9 cellular contexts compared by ENCODE assay signal in the genomic region with DNA sequence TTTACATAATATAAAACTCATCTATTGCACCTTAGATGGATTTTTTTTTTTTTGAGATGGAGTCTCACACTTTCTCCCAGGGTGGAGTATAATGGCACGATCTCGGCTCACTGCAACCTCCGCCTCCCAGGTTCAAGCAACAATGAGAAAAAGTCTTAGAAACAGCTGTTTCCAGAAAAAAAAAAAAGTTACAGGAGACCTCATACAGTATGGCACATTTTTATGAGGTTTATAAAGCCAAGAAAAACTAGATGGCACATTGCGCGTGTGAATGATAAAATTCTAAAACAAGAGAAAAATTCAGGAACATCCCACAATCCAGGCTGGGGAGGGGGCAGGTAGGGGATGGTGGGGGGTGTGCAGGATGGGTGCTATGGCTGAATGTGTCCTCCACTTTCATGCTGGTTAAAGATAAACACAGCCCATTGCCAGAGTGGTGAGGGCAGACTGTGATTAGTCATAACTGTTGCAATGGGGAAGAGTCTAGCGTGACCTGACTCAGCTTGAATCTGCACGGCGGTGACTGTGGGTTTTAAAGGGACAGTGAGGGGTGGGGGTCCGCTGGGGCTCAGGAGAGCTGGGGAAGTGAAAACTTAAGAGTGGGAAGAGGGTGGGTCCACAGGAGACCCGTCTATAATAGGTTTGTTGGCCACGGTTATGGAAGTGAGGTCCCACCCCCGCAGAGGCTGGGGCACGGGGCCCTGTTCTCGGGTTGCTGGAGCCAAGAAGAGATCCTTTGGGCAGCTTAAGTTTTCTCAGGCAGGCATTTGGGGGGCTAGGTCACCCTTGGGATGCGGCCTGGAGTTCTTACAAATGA. TPM values are rescaled to one million over a fixed set of nuclear protein-coding genes. Genes with fewer than 3 reads are reported as not detected.
DNase-seq lines count a peak whose midpoint lies in the region; ATAC-seq and TF ChIP-seq lines count a peak whose summit lies in the region.
"Had no signal": no experiment of that assay in that cellular context is flagged by ENCODE, and none has a peak within 500 bp of the region (broad histone marks: within the 10 kb centered on the region; RNA-seq: fewer than 3 reads in every experiment).

No MANE protein-coding gene starts in this region.

- DNase-seq in left ventricle myocardium superior = no peak
- DNase-seq in right atrium auricular region (ENCODE audit: low spot score) = no peak
- peak; percentile 73 for DNase-seq in HFF-Myc (ENCODE audit: extremely low read depth, low read depth)
- DNase-seq in M059J (ENCODE audit: low read depth) = peak; percentile 85
- DNase-seq in amniotic epithelial cell (ENCODE audit: low read depth) = peak; percentile 89
- no peak for DNase-seq in nephron progenitor cell
- DNase-seq in hippocampal formation (lab: John Stamatoyannopoulos, UW) = no peak
- no peak for DNase-seq in NCI-H1092 treated with DMSO at 0.1 percent for 48 hours (lab: John Stamatoyannopoulos, UW)

- no peaks in the 10 kb centered on the region for H3K9me3 ChIP-seq in right atrium auricular region

- H3K27ac Mint-ChIP-seq in nephron progenitor cell = peak overlapping the region; percentile 52

- peak; percentile 35 for ATAC-seq in left ventricle myocardium superior

- H3K9me3 Mint-ChIP-seq in nephron progenitor cell = peaks cover 12% of the 10 kb centered on the region
- H3K9me3 Mint-ChIP-seq: central memory CD8-positive, alpha-beta T cell had no signal

- intact Hi-C loops in left ventricle myocardium superior (cut with micrococcal nuclease) = no loop called here

- no peaks in the 10 kb centered on the region for H3K4me1 ChIP-seq in right atrium auricular region

- H3K4me3 ChIP-seq in right atrium auricular region = no peak overlapping the region
- H3K4me3 ChIP-seq in HFF-Myc (replicated peaks; ENCODE audit: low read depth, low read length) = no peak overlapping the region

- peaks cover 21% of the 10 kb centered on the region for H3K36me3 Mint-ChIP-seq in nephron progenitor cell (ENCODE audit: low read depth)

- no peak for TF ChIP-seq CTCF in right atrium auricular region (IDR thresholded peaks at IDR 0.05)
- TF ChIP-seq CTCF in HFF-Myc (IDR thresholded peaks at IDR 0.05; ENCODE audit: low read depth, low read length, missing control alignments) = no peak
- TF ChIP-seq CTCF in nephron progenitor cell (IDR thresholded peaks at IDR 0.05) = no peak

- H3K36me3 ChIP-seq in right atrium auricular region = no peaks in the 10 kb centered on the region

- peaks cover 7% of the 10 kb centered on the region for H3K4me1 Mint-ChIP-seq in nephron progenitor cell

- peaks cover 10% of the 10 kb centered on the region for H3K27me3 Mint-ChIP-seq in nephron progenitor cell (ENCODE audit: low read depth, poor library complexity)
- H3K27me3 Mint-ChIP-seq: central memory CD8-positive, alpha-beta T cell had no signal

- H3K27me3 ChIP-seq in right atrium auricular region = no peaks in the 10 kb centered on the region

- H3K27ac ChIP-seq in right atrium auricular region = no peak overlapping the region

- no peak overlapping the region for H3K4me3 Mint-ChIP-seq in nephron progenitor cell
- H3K4me3 Mint-ChIP-seq: central memory CD8-positive, alpha-beta T cell had no signal

RNA-seq across cellular contexts. Expression of a gene that starts 11.9 kb away (rescaled TPM):
- 3.2 TPM for total RNA-seq in left ventricle myocardium superior
- 1 to 10 TPM; 2.6 to 4.6 TPM for total RNA-seq in right atrium auricular region
- 3.5 and 4.0 TPM in 2 replicates for total RNA-seq in M059J (2014; rRNA removed; shearing (Covaris generic))

RNA-seq across cellular contexts. Expression of a gene that starts 12.3 kb away (rescaled TPM):
- total RNA-seq in left ventricle myocardium superior = 4.9 TPM
- 1 to 10 TPM; 2.6 to 3.7 TPM for total RNA-seq in right atrium auricular region
- 0.71 and 3.6 TPM in 2 replicates for total RNA-seq in M059J (2014; rRNA removed; shearing (Covaris generic))

Comparison
In these comparisons a context has a peak if more than half of its experiments do, and no peak if none do; other contexts are left out.
1. DNase-seq: peak in HFF-Myc (single experiment), M059J (single experiment) and amniotic epithelial cell (single experiment); none in left ventricle myocardium superior (single experiment), right atrium auricular region (single experiment), nephron progenitor cell (single experiment), hippocampal formation (0 of 2) and NCI-H1092 treated with DMSO at 0.1 percent for 48 hours (single experiment).